Comparison of ENCODE assay signal across 8 cellular contexts in genomic region chr10:77004917-77005564, GRCh38.
DNase-seq lines count a peak whose midpoint lies in the region; ATAC-seq and TF ChIP-seq lines count a peak whose summit lies in the region.

No MANE protein-coding gene starts in this region.

- no peak overlapping the region for H3K4me3 ChIP-seq in WERI-Rb-1 (ENCODE audit: low read depth, low read length)
- H3K4me3 ChIP-seq in skeletal muscle cell (ENCODE audit: low read depth, low read length) = no peak overlapping the region

- H3K9me3 ChIP-seq in WERI-Rb-1 (ENCODE audit: severe bottlenecking) = peaks cover 7% of the 10 kb centered on the region

- no peaks in the 10 kb centered on the region for H3K27me3 ChIP-seq in WERI-Rb-1 (ENCODE audit: insufficient read depth, low read depth, severe bottlenecking)

- DNase-seq in 8988T (peak; percentile 20), GM10266 (ENCODE audit: extremely low spot score) (peak; percentile 21), MV-4-11 (lab: John Stamatoyannopoulos, UW) (peak; percentile 2), WERI-Rb-1 (peak; percentile 16), left ventricle myocardium superior (no peak), skeletal muscle cell (ENCODE audit: low read depth) (peak; percentile 14)

- intact Hi-C loops in left ventricle myocardium superior (cut with micrococcal nuclease) = no loop called here

- peak; percentile 78 for TF ChIP-seq CTCF in GM10266 (IDR thresholded peaks at IDR 0.05; ENCODE audit: control insufficient read depth, insufficient read depth, low read depth, missing control alignments)
- TF ChIP-seq CTCF in WERI-Rb-1 (IDR thresholded peaks at IDR 0.05; ENCODE audit: low read depth, low read length) = peak; percentile 75

- no peaks in the 10 kb centered on the region for H3K36me3 ChIP-seq in WERI-Rb-1

- ATAC-seq in left ventricle myocardium superior (peak; percentile 82), GM19328 (IDR thresholded peaks at IDR 0.05; ENCODE audit: unreplicated experiment) (no peak), GM21529 (IDR thresholded peaks at IDR 0.05; ENCODE audit: unreplicated experiment) (no peak)

- no peak overlapping the region for H3K27ac ChIP-seq in WERI-Rb-1
